Comparison of ENCODE assay signal across 1 cellular context in genomic region chr19:35931161-35931873, GRCh38.
TF ChIP-seq lines count a peak whose summit lies in the region.

No MANE protein-coding gene starts in this region.

TF ChIP-seq in A549, 52 proteins besides CTCF, POLR2A, EP300 and RAD21 (continued from another document):
- peak; percentile 15 for TF ChIP-seq MAFK (IDR thresholded peaks at IDR 0.05; ENCODE audit: partially characterized antibody)
- peak; percentile 81 for TF ChIP-seq REST (IDR thresholded peaks at IDR 0.05)
- TF ChIP-seq USF2 (IDR thresholded peaks at IDR 0.05) = peak; percentile 91
- no peak for TF ChIP-seq CHD4 (IDR thresholded peaks at IDR 0.05; ENCODE audit: borderline replicate concordance)
- peak; percentile 100 for TF ChIP-seq SMC3 (IDR thresholded peaks at IDR 0.05)
- peak; percentile 97 for TF ChIP-seq MYC (IDR thresholded peaks at IDR 0.05; ENCODE audit: borderline replicate concordance, low read length)
